In the genomic region with DNA sequence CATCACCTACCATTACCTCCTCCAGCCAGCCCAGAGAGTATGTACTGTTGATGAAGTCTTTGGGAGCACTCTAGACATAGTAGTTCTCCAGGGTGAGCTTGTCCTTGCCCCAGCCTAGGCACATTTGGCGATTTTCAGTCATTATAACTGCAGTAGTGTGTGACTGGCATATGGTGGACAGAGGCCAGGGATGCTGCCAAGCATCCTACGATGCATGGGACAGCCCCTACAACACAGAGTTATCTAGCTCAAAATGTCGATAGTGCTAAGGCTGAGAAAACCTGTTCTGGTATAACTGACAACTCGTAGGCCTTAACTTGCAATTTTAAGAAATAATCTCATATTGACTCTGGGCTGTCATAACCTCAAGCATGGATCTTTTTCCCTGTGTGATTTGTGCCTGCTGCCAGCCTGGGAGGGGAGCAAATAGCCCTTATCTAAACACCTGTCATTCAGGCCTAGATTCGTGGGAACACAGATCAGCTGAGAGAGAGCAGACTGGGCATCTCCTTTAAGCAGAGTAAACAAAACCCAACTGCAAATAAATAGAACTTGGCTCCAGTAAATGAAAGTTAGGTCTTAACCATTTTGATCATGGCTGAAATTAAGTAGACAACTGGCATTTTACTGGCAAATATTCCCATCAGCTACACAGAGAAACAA, we compare ENCODE assay signal across 1 cellular context.
TF ChIP-seq lines count a peak whose summit lies in the region.

No MANE protein-coding gene starts in this region.

TF ChIP-seq in HepG2, 621 proteins besides CTCF, POLR2A, EP300 and RAD21 (continued from another document):
- TF ChIP-seq, protein P1, sequence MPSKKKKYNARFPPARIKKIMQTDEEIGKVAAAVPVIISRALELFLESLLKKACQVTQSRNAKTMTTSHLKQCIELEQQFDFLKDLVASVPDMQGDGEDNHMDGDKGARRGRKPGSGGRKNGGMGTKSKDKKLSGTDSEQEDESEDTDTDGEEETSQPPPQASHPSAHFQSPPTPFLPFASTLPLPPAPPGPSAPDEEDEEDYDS (CRISPR knock-in tag; IDR thresholded peaks at IDR 0.05), result no peak
- no peak for TF ChIP-seq ZNF546 (CRISPR knock-in tag; conservative IDR thresholded peaks at IDR 0.05)
- TF ChIP-seq TFAP4 (IDR thresholded peaks at IDR 0.05; ENCODE audit: borderline replicate concordance, low read depth), result peak; percentile 76; the same call in 1 of the 2 replicates
- no peak for TF ChIP-seq HNRNPL (IDR thresholded peaks at IDR 0.05; ENCODE audit: low read depth, low read length)
- TF ChIP-seq, protein P2, sequence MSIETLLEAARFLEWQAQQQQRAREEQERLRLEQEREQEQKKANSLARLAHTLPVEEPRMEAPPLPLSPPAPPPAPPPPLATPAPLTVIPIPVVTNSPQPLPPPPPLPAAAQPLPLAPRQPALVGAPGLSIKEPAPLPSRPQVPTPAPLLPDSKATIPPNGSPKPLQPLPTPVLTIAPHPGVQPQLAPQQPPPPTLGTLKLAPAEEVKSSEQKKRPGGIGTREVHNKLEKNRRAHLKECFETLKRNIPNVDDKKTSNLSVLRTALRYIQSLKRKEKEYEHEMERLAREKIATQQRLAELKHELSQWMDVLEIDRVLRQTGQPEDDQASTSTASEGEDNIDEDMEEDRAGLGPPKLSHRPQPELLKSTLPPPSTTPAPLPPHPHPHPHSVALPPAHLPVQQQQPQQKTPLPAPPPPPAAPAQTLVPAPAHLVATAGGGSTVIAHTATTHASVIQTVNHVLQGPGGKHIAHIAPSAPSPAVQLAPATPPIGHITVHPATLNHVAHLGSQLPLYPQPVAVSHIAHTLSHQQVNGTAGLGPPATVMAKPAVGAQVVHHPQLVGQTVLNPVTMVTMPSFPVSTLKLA (IDR thresholded peaks at IDR 0.05), result no peak
- TF ChIP-seq ARNTL (CRISPR knock-in tag; IDR thresholded peaks at IDR 0.05), result no peak
- no peak for TF ChIP-seq MZF1 (CRISPR knock-in tag; IDR thresholded peaks at IDR 0.05; ENCODE audit: borderline replicate concordance)
- TF ChIP-seq FOXP1 (IDR thresholded peaks at IDR 0.05), result no peak
- TF ChIP-seq FOXP1 (CRISPR knock-in tag; IDR thresholded peaks at IDR 0.05), result no peak
- no peak for TF ChIP-seq ATF7 (IDR thresholded peaks at IDR 0.05)
- no peak for TF ChIP-seq ATF7 (CRISPR knock-in tag; IDR thresholded peaks at IDR 0.05)
- TF ChIP-seq ZNF280B (CRISPR knock-in tag; IDR thresholded peaks at IDR 0.05; ENCODE audit: borderline replicate concordance), result no peak
- TF ChIP-seq U2AF2 (IDR thresholded peaks at IDR 0.05; ENCODE audit: low read depth, low read length), result no peak
- TF ChIP-seq, protein P3, sequence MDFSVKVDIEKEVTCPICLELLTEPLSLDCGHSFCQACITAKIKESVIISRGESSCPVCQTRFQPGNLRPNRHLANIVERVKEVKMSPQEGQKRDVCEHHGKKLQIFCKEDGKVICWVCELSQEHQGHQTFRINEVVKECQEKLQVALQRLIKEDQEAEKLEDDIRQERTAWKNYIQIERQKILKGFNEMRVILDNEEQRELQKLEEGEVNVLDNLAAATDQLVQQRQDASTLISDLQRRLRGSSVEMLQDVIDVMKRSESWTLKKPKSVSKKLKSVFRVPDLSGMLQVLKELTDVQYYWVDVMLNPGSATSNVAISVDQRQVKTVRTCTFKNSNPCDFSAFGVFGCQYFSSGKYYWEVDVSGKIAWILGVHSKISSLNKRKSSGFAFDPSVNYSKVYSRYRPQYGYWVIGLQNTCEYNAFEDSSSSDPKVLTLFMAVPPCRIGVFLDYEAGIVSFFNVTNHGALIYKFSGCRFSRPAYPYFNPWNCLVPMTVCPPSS (IDR thresholded peaks at IDR 0.05), result no peak
- TF ChIP-seq FOXA1 (IDR thresholded peaks at IDR 0.05), result no peak
- 0 out of 2 replicates have a peak, but pooled peaks have one; percentile 5 for TF ChIP-seq FOXA1 (CRISPR knock-in tag; IDR thresholded peaks at IDR 0.05)
- no peak for TF ChIP-seq ZNF619 (CRISPR knock-in tag; IDR thresholded peaks at IDR 0.05)
- TF ChIP-seq, protein P4, sequence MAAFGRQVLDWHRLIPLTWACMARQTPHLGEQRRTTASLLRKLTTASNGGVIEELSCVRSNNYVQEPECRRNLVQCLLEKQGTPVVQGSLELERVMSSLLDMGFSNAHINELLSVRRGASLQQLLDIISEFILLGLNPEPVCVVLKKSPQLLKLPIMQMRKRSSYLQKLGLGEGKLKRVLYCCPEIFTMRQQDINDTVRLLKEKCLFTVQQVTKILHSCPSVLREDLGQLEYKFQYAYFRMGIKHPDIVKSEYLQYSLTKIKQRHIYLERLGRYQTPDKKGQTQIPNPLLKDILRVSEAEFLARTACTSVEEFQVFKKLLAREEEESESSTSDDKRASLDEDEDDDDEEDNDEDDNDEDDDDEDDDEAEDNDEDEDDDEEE (CRISPR knock-in tag; IDR thresholded peaks at IDR 0.05), result no peak
- TF ChIP-seq PBX2 (CRISPR knock-in tag; IDR thresholded peaks at IDR 0.05), result peak; percentile 18; the same call in 1 of the 2 replicates
